In the genomic region with DNA sequence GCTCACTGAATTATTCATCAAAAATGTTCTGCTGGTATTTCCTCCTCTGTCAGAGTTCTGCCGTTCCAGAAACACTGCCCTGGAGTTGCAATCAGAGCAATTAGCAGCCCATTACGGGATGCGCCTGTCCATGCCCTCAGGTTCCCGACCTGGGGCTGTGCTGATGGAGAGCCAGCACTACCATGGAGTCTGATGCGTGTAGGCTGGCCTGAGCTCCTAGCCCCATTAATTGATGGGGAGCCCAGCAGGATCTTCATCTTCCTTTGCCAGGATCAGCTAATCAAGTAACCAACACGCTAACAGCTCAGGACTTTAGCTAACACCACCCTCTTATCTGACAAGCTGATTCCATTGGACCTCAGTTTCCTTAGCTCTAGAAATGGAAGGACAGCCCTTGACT, we compare ENCODE assay signal across 20 cellular contexts.
"Had no signal": no experiment of that assay in that cellular context is flagged by ENCODE, and none has a peak within 500 bp of the region (broad histone marks: within the 10 kb centered on the region; RNA-seq: fewer than 3 reads in every experiment).

No MANE protein-coding gene starts in this region.

- H3K4me3 Mint-ChIP-seq: activated CD4-positive, alpha-beta memory T cell treated with anti-CD3 and anti-CD28 coated beads, Interleukin-2, amount 10 ng/mL, durations not matched to agents 7 days and 5 days; activated CD4-positive, alpha-beta T cell treated with anti-CD3 and anti-CD28 coated beads, Interleukin-2, amount 10 ng/mL, durations not matched to agents 7 days and 5 days; activated T-cell treated with anti-CD3 and anti-CD28 coated beads, Interleukin-2, amount 50 U/mL, for 4 hours; activated T-helper 17 cell treated with anti-CD3 and anti-CD28 coated beads, Interleukin-2, amount 50 U/mL, for 72 hours; nephron progenitor cell; stimulated activated naive B cell treated with anti-CD40 and anti-IgM and Interleukin-4, amounts not matched to agents 10 μg/mL and 1 μg/mL and 100 μg/mL, for 72 hours; T-helper 17 cell had no signal

- H3K36me3 ChIP-seq: esophagus squamous epithelium, left ventricle myocardium inferior, right atrium auricular region, stomach, tibial artery, upper lobe of right lung had no signal

- H3K27ac ChIP-seq: epithelial cell of prostate, esophagus squamous epithelium, left ventricle myocardium inferior, right atrium auricular region, stomach, tibial artery, upper lobe of right lung had no signal

- H3K4me1 ChIP-seq: esophagus squamous epithelium, right atrium auricular region, upper lobe of right lung had no signal

- H3K9me3 Mint-ChIP-seq: activated CD4-positive, alpha-beta memory T cell treated with anti-CD3 and anti-CD28 coated beads, Interleukin-2, amount 10 ng/mL, durations not matched to agents 7 days and 5 days; activated CD4-positive, alpha-beta T cell treated with anti-CD3 and anti-CD28 coated beads, Interleukin-2, amount 10 ng/mL, durations not matched to agents 7 days and 5 days; activated T-helper 17 cell treated with anti-CD3 and anti-CD28 coated beads, Interleukin-2, amount 50 U/mL, for 72 hours; nephron progenitor cell had no signal

- H3K4me1 Mint-ChIP-seq: activated CD4-positive, alpha-beta memory T cell treated with anti-CD3 and anti-CD28 coated beads, Interleukin-2, amount 10 ng/mL, durations not matched to agents 7 days and 5 days; activated CD4-positive, alpha-beta T cell treated with anti-CD3 and anti-CD28 coated beads, Interleukin-2, amount 10 ng/mL, durations not matched to agents 7 days and 5 days; activated T-helper 17 cell treated with anti-CD3 and anti-CD28 coated beads, Interleukin-2, amount 50 U/mL, for 72 hours had no signal

- H3K36me3 Mint-ChIP-seq: stimulated activated naive B cell treated with anti-CD40 and anti-IgM and Interleukin-4, amounts not matched to agents 10 μg/mL and 1 μg/mL and 100 μg/mL, for 72 hours had no signal

- DNase-seq: activated CD4-positive, CD25-positive, alpha-beta regulatory T cell treated with anti-CD3 and anti-CD28 coated beads, Interleukin-2, amount 50 U/mL, for 72 hours; activated naive CD4-positive, alpha-beta T cell treated with anti-CD3 and anti-CD28 coated beads, Interleukin-2, amount 50 U/mL, for 16 hours; cortex of kidney; esophagus squamous epithelium; T-helper 17 cell had no signal

- H3K4me3 ChIP-seq: esophagus squamous epithelium, left ventricle myocardium inferior, lung, right atrium auricular region, stomach, tibial artery, upper lobe of right lung had no signal

- H3K9me3 ChIP-seq: esophagus squamous epithelium, left ventricle myocardium inferior, right atrium auricular region, stomach, tibial artery, upper lobe of right lung had no signal

- FAIRE-seq: frontal cortex, islet of Langerhans had no signal

- H3K27ac Mint-ChIP-seq: activated CD4-positive, alpha-beta memory T cell treated with anti-CD3 and anti-CD28 coated beads, Interleukin-2, amount 10 ng/mL, durations not matched to agents 7 days and 5 days; activated CD4-positive, alpha-beta T cell treated with anti-CD3 and anti-CD28 coated beads, Interleukin-2, amount 10 ng/mL, durations not matched to agents 7 days and 5 days; activated T-helper 17 cell treated with anti-CD3 and anti-CD28 coated beads, Interleukin-2, amount 50 U/mL, for 72 hours; stimulated activated naive B cell treated with anti-CD40 and anti-IgM and Interleukin-4, amounts not matched to agents 10 μg/mL and 1 μg/mL and 100 μg/mL, for 72 hours; T-helper 17 cell had no signal
